Comparison of ENCODE assay signal across 8 cellular contexts in the genomic region with DNA sequence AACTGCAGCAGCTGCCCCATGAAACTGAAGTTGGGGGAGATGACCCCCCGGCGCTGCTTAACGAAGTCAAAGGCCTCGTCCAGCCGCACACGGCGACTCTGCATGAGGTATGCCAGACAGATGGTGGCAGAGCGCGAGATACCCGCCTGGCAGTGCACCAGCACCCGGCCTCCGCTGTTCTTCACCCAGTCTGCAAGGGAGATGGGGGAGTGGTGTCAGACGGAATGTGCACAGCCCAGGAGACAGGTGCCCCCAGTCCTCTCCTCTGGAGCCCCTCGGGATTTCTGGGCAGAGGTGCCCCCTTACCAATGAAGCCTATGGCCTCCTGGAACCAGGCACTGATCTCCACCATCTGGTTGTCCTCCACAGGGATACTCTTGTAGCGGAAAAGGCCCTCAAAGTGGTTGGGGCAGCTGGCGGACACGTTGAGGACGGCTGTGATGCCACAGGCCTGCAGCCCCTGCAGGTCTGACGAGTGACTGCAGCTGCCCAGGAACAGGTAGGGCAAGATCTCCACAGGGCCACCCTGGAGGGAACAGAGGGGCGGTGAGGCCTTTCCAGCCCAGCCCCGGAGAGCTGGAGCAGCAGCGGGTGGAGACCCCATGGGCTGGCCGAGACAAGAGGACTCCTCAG.
DNase-seq lines count a peak whose midpoint lies in the region; ATAC-seq and TF ChIP-seq lines count a peak whose summit lies in the region.

No MANE protein-coding gene starts in this region.

- peak overlapping the region; percentile 97 for H3K27ac Mint-ChIP-seq in activated T-cell treated with anti-CD3 and anti-CD28 coated beads, Interleukin-2, amount 50 U/mL, for 24 hours

- H3K9me3 Mint-ChIP-seq in activated T-cell treated with anti-CD3 and anti-CD28 coated beads, Interleukin-2, amount 50 U/mL, for 24 hours: no peaks in the 10 kb centered on the region

- H3K36me3 ChIP-seq in iPS-20b (ENCODE audit: insufficient read depth, low read depth, low read length): peaks cover 9% of the 10 kb centered on the region; the same call in 1 of the 2 replicates

- DNase-seq in GM12864 (ENCODE audit: low read depth) (no peak), NAMALWA (ENCODE audit: low spot score) (peak; percentile 65), DMS153 treated with DMSO at 0.1 percent for 48 hours (lab: John Stamatoyannopoulos, UW; ENCODE audit: unreplicated experiment) (no peak)
- peak; percentile 76 for DNase-seq in activated T-cell treated with anti-CD3 and anti-CD28 coated beads, Interleukin-2, amount 50 U/mL, for 24 hours
- DNase-seq in stimulated activated naive CD4-positive, alpha-beta T cell (lab: John Stamatoyannopoulos, UW): peak in 5 of 6 experiments; percentile 23 to 76 (median 58)

- H3K36me3 Mint-ChIP-seq in activated T-cell treated with anti-CD3 and anti-CD28 coated beads, Interleukin-2, amount 50 U/mL, for 24 hours (ENCODE audit: low read depth): peaks cover 42% of the 10 kb centered on the region

- H3K27me3 Mint-ChIP-seq in activated T-cell treated with anti-CD3 and anti-CD28 coated beads, Interleukin-2, amount 50 U/mL, for 24 hours: no peaks in the 10 kb centered on the region

- no peaks in the 10 kb centered on the region for H3K9me3 ChIP-seq in iPS-20b (ENCODE audit: insufficient read depth, low read depth, low read length)

- H3K9ac ChIP-seq in iPS-20b (ENCODE audit: low read depth, low read length): peak overlapping the region; percentile 61; the same call in 1 of the 2 replicates

- H3K4me3 Mint-ChIP-seq in activated T-cell treated with anti-CD3 and anti-CD28 coated beads, Interleukin-2, amount 50 U/mL, for 24 hours: peak overlapping the region; percentile 96

- H3K4me1 ChIP-seq in iPS-20b (ENCODE audit: insufficient read depth, low read length): peaks cover 11% of the 10 kb centered on the region; the same call in 1 of the 2 replicates

- H3K4me3 ChIP-seq in GM12864 (ENCODE audit: low read depth, low read length): peak overlapping the region; percentile 68
- H3K4me3 ChIP-seq in iPS-20b (ENCODE audit: low read length): peak overlapping the region; percentile 79

- ATAC-seq in GM19395 (IDR thresholded peaks at IDR 0.05; ENCODE audit: unreplicated experiment): no peak
- no peak for ATAC-seq in HG02798 (IDR thresholded peaks at IDR 0.05; ENCODE audit: poor library complexity, unreplicated experiment)

- H3K4me1 Mint-ChIP-seq in activated T-cell treated with anti-CD3 and anti-CD28 coated beads, Interleukin-2, amount 50 U/mL, for 24 hours (ENCODE audit: low read depth): peaks cover 60% of the 10 kb centered on the region

- H3K27ac ChIP-seq in iPS-20b (ENCODE audit: low read length): no peak overlapping the region

- TF ChIP-seq CTCF in GM12864 (IDR thresholded peaks at IDR 0.05; ENCODE audit: low read depth, low read length, missing control alignments): peak; percentile 59

- H3K27me3 ChIP-seq in iPS-20b (ENCODE audit: insufficient read depth, low read length): peaks cover 45% of the 10 kb centered on the region

Comparison
In these comparisons a context has a peak if more than half of its experiments do, and no peak if none do; other contexts are left out.
1. DNase-seq: peak in NAMALWA (single experiment), activated T-cell treated with anti-CD3 and anti-CD28 coated beads, Interleukin-2, amount 50 U/mL, for 24 hours (single experiment) and stimulated activated naive CD4-positive, alpha-beta T cell (5 of 6); none in GM12864 (single experiment) and DMS153 treated with DMSO at 0.1 percent for 48 hours (single experiment).